9 cellular contexts compared by ENCODE assay signal in genomic region chr12:47071241-47071852, GRCh38. TPM values are rescaled to one million over a fixed set of nuclear protein-coding genes. Genes with fewer than 3 reads are reported as not detected.
DNase-seq lines count a peak whose midpoint lies in the region; ATAC-seq and TF ChIP-seq lines count a peak whose summit lies in the region.
"Had no signal": no experiment of that assay in that cellular context is flagged by ENCODE, and none has a peak within 500 bp of the region (broad histone marks: within the 10 kb centered on the region; RNA-seq: fewer than 3 reads in every experiment).

No MANE protein-coding gene starts in this region.

- H3K27ac ChIP-seq in RWPE2 (ENCODE audit: poor library complexity, severe bottlenecking) = no peak overlapping the region

- no peaks in the 10 kb centered on the region for H3K27me3 ChIP-seq in RWPE2 (ENCODE audit: insufficient read depth, poor library complexity, severe bottlenecking)

- ATAC-seq in RWPE2 (ENCODE audit: low read depth) (no peak), GM21526 (IDR thresholded peaks at IDR 0.05; ENCODE audit: low FRiP score, unreplicated experiment) (no peak)

- DNase-seq in AML-193 (lab: John Stamatoyannopoulos, UW) (peak; percentile 18 to 49), H4 (ENCODE audit: low spot score) (peak; percentile 52), RWPE2 (ENCODE audit: low spot score) (no peak), iPS-NIHi11 (ENCODE audit: low spot score) (peak; percentile 65), NCI-H2107 (lab: John Stamatoyannopoulos, UW) (no peak), NCI-H2107 treated with DMSO at 0.1 percent for 48 hours (lab: John Stamatoyannopoulos, UW; ENCODE audit: unreplicated experiment) (no peak), HK-2 (ENCODE audit: unreplicated experiment) (no peak)

- H3K36me3 ChIP-seq in RWPE2 (ENCODE audit: low read depth) = peaks cover 7% of the 10 kb centered on the region

- H3K4me1 ChIP-seq in RWPE2 (ENCODE audit: insufficient read depth, poor library complexity, severe bottlenecking) = peaks cover 5% of the 10 kb centered on the region

- H3K4me3 ChIP-seq in RWPE2 (ENCODE audit: severe bottlenecking) = no peak overlapping the region
- H3K4me3 ChIP-seq: SK-N-MC had no signal

- peak; percentile 41 for TF ChIP-seq CTCF in RWPE2 (IDR thresholded peaks at IDR 0.05; ENCODE audit: poor library complexity, severe bottlenecking)

- no peaks in the 10 kb centered on the region for H3K9me3 ChIP-seq in RWPE2 (ENCODE audit: severe bottlenecking)

RNA-seq across cellular contexts. Expression of gene PCED1B, which starts 8.1 kb away (rescaled TPM):
- total RNA-seq in H4 (2014; rRNA removed; shearing (Covaris generic)) = 1.1 TPM in 1 of 2 replicates, not detected in the other

RNA-seq across cellular contexts. Expression of gene AMIGO2, which starts 8.4 kb away (rescaled TPM):
- total RNA-seq in H4 (2014; rRNA removed; shearing (Covaris generic)) = 44.3 and 47.4 TPM in 2 replicates

Comparison
In these comparisons a context has a peak if more than half of its experiments do, and no peak if none do; other contexts are left out.
1. DNase-seq: peak in AML-193 (2 of 2), H4 (single experiment) and iPS-NIHi11 (single experiment); none in RWPE2 (single experiment), NCI-H2107 (single experiment), NCI-H2107 treated with DMSO at 0.1 percent for 48 hours (single experiment) and HK-2 (single experiment).